In genomic region chr12:106690569-106690968, GRCh38 we compare ENCODE assay signal across 18 cellular contexts.
"Had no signal": no experiment of that assay in that cellular context is flagged by ENCODE, and none has a peak within 500 bp of the region (broad histone marks: within the 10 kb centered on the region; RNA-seq: fewer than 3 reads in every experiment).

No MANE protein-coding gene starts in this region.

- ATAC-seq: gastrocnemius medialis, heart right ventricle, left cardiac atrium, left lung, left ventricle myocardium superior, lower lobe of right lung, mucosa of descending colon had no signal

- H3K27ac Mint-ChIP-seq: mesothelial cell of epicardium had no signal

- DNase-seq: dermis blood vessel endothelial cell; dorsolateral prefrontal cortex; effector CD4-positive, alpha-beta T cell; effector memory CD4-positive, alpha-beta T cell; esophagus squamous epithelium; foreskin fibroblast; foreskin melanocyte; gastrocnemius medialis; glutamatergic neuron; heart right ventricle; hippocampal formation; left cardiac atrium; left lung; left ventricle myocardium superior; lower lobe of right lung; mesenchymal stem cell; mucosa of descending colon had no signal

- H3K9me3 Mint-ChIP-seq: mesothelial cell of epicardium had no signal

- H3K4me1 Mint-ChIP-seq: mesothelial cell of epicardium had no signal

- H3K36me3 Mint-ChIP-seq: mesothelial cell of epicardium had no signal

- H3K4me3 Mint-ChIP-seq: mesothelial cell of epicardium had no signal
